29 cellular contexts compared by ENCODE assay signal in genomic region chr9:78356634-78357033, GRCh38. TPM values are rescaled to one million over a fixed set of nuclear protein-coding genes. Genes with fewer than 3 reads are reported as not detected.
DNase-seq lines count a peak whose midpoint lies in the region; ATAC-seq, FAIRE-seq and TF ChIP-seq lines count a peak whose summit lies in the region.
"Had no signal": no experiment of that assay in that cellular context is flagged by ENCODE, and none has a peak within 500 bp of the region (broad histone marks: within the 10 kb centered on the region; RNA-seq: fewer than 3 reads in every experiment).

No MANE protein-coding gene starts in this region.

- no peaks in the 10 kb centered on the region for H3K27me3 ChIP-seq in HepG2 (ENCODE audit: control insufficient read depth in 1 of 2, insufficient read depth in 2 of 2, low read length in 2 of 2)
- H3K27me3 ChIP-seq in right lobe of liver = no peaks in the 10 kb centered on the region
- peaks cover 0 to 3% of the 10 kb centered on the region in 2 experiments; a peak in 1 of 5 replicates for H3K27me3 ChIP-seq in K562 (ENCODE audit: control insufficient read depth in 2 of 2, insufficient read depth in 2 of 2, low read length in 2 of 2)
- H3K27me3 ChIP-seq in neural progenitor cell = no peaks in the 10 kb centered on the region
- H3K27me3 ChIP-seq: BE2C, BLaER1 had no signal

- peaks cover 24% of the 10 kb centered on the region for H3K4me1 Mint-ChIP-seq in neural progenitor cell
- peaks cover 0 to 6% of the 10 kb centered on the region in 2 donors for H3K4me1 Mint-ChIP-seq in stimulated activated naive B cell treated with anti-CD40 and anti-IgM and Interleukin-4, amounts not matched to agents 10 μg/mL and 1 μg/mL and 100 μg/mL, for 72 hours

- 95% methylated on average over 4 of the region's 4 CpGs for WGBS in HepG2 (ENCODE audit: low lambda C conversion rate)
- 73% methylated on average over 3 of the region's 4 CpGs for WGBS in right lobe of liver (ENCODE audit: insufficient coverage, low coverage, low lambda C conversion rate, missing lambda C conversion rate)
- 0% methylated on average over 4 of the region's 4 CpGs for WGBS in K562 (ENCODE audit: insufficient coverage, low coverage, missing lambda C conversion rate)

- H3K4me2 ChIP-seq in HepG2 (ENCODE audit: low read depth, low read length) (no peak overlapping the region), K562 (ENCODE audit: insufficient read depth, low read length) (no peak overlapping the region), neural progenitor cell (no peak overlapping the region)
- H3K4me2 ChIP-seq: BLaER1 had no signal

- H3K9me3 Mint-ChIP-seq in neural progenitor cell = no peaks in the 10 kb centered on the region
- no peaks in the 10 kb centered on the region for H3K9me3 Mint-ChIP-seq in stimulated activated naive B cell treated with anti-CD40 and anti-IgM and Interleukin-4, amounts not matched to agents 10 μg/mL and 1 μg/mL and 100 μg/mL, for 72 hours
- H3K9me3 Mint-ChIP-seq: CD4-positive, CD25-positive, alpha-beta regulatory T cell; CD8-positive, alpha-beta memory T cell had no signal

- DNase-seq in HepG2 (ENCODE audit: low spot score) (no peak), right lobe of liver (no peak), K562 (ENCODE audit: extremely low read depth in 1 of 4, low spot score in 3 of 4) (no peak), neural progenitor cell (ENCODE audit: low spot score) (no peak), NCI-H2171 (lab: John Stamatoyannopoulos, UW) (no peak)
- no peak for DNase-seq in stimulated activated naive B cell treated with anti-CD40 and anti-IgM and Interleukin-4, amounts not matched to agents 10 μg/mL and 1 μg/mL and 100 μg/mL, for 72 hours
- DNase-seq in central memory CD4-positive, alpha-beta T cell = no peak
- DNase-seq: 8988T; ACHN; BE2C; C1 segment of cervical spinal cord; CD4-positive, alpha-beta memory T cell; CD4-positive, CD25-positive, alpha-beta regulatory T cell; CD8-positive, alpha-beta memory T cell; COR-L47; DMS 273 treated with DMSO at 0.1 percent for 48 hours; DMS153; DMS53; DMS79; DND-41; EL; GDM1 had no signal

- H3K27ac ChIP-seq in HepG2 (ENCODE audit: extremely low read length, insufficient read depth, low read length) (no peak overlapping the region), right lobe of liver (no peak overlapping the region), K562 (ENCODE audit: extremely low read depth, low read depth, low read length) (no peak overlapping the region), neural progenitor cell (no peak overlapping the region)
- H3K27ac ChIP-seq: BLaER1 had no signal

- peaks cover 12% of the 10 kb centered on the region for H3F3A ChIP-seq in neural progenitor cell (ENCODE audit: low read depth)

- peaks cover 3% of the 10 kb centered on the region for H3K36me3 Mint-ChIP-seq in neural progenitor cell
- H3K36me3 Mint-ChIP-seq in stimulated activated naive B cell treated with anti-CD40 and anti-IgM and Interleukin-4, amounts not matched to agents 10 μg/mL and 1 μg/mL and 100 μg/mL, for 72 hours = peaks cover 0 to 3% of the 10 kb centered on the region in 2 donors
- H3K36me3 Mint-ChIP-seq: CD14-positive monocyte; CD4-positive, alpha-beta memory T cell; CD4-positive, CD25-positive, alpha-beta regulatory T cell; CD8-positive, alpha-beta memory T cell had no signal

- H3K9me3 ChIP-seq in HepG2 (ENCODE audit: low read length) (no peaks in the 10 kb centered on the region), right lobe of liver (no peaks in the 10 kb centered on the region), K562 (replicated peaks; ENCODE audit: control insufficient read depth, insufficient read depth, low read depth, low read length) (no peaks in the 10 kb centered on the region), neural progenitor cell (ENCODE audit: low read depth) (no peaks in the 10 kb centered on the region)
- H3K9me3 ChIP-seq: BE2C had no signal

- H3K27me3 Mint-ChIP-seq in neural progenitor cell (ENCODE audit: insufficient read depth, low read depth) = peaks cover 4% of the 10 kb centered on the region
- H3K27me3 Mint-ChIP-seq in stimulated activated naive B cell treated with anti-CD40 and anti-IgM and Interleukin-4, amounts not matched to agents 10 μg/mL and 1 μg/mL and 100 μg/mL, for 72 hours = peaks cover 0 to 10% of the 10 kb centered on the region in 2 donors
- H3K27me3 Mint-ChIP-seq: CD4-positive, alpha-beta memory T cell; CD4-positive, CD25-positive, alpha-beta regulatory T cell had no signal

- FAIRE-seq in HepG2 (lab: Jason Lieb, UNC) = no peak
- no peak for FAIRE-seq in K562 (lab: Jason Lieb, UNC)
- FAIRE-seq: A204.1, GM12878, GM12892, GM18507 had no signal

- CTCF ChIA-PET in HepG2 (lab: Yijun Ruan, JAX; ENCODE audit: low intra/inter-chr PET ratio, low total read pairs) (no interaction called here), K562 (lab: Yijun Ruan, JAX; ENCODE audit: low intra/inter-chr PET ratio) (no interaction called here)

- H4K20me1 ChIP-seq in HepG2 (ENCODE audit: insufficient read depth, low read length) (no peaks in the 10 kb centered on the region), K562 (replicated peaks; ENCODE audit: control insufficient read depth, insufficient read depth, low read length) (no peaks in the 10 kb centered on the region), neural progenitor cell (ENCODE audit: low read depth) (no peaks in the 10 kb centered on the region)
- H4K20me1 ChIP-seq: BLaER1 had no signal

- TF ChIP-seq EP300 in HepG2 (IDR thresholded peaks at IDR 0.05; ENCODE audit: low read depth in 2 of 2, low read length in 2 of 2) = no peak
- TF ChIP-seq EP300 in HepG2 (CRISPR knock-in tag; IDR thresholded peaks at IDR 0.05; ENCODE audit: borderline replicate concordance) = no peak
- TF ChIP-seq EP300 in K562 (IDR thresholded peaks at IDR 0.05; ENCODE audit: low read length) = no peak

- intact Hi-C loops in HepG2 (cut with micrococcal nuclease; ENCODE audit: unreplicated experiment) (no loop called here), right lobe of liver (cut with DNase I) (no loop called here), K562 (cut with micrococcal nuclease) (no loop called here)

- ATAC-seq in HepG2 = no peak
- no peak for ATAC-seq in right lobe of liver
- ATAC-seq in K562 = no peak
- no peak for ATAC-seq in stimulated activated naive B cell treated with anti-CD40 and anti-IgM and Interleukin-4, amounts not matched to agents 10 μg/mL and 1 μg/mL and 100 μg/mL, for 72 hours (replicated peaks)
- ATAC-seq in HG02870 (IDR thresholded peaks at IDR 0.05; ENCODE audit: unreplicated experiment) = no peak

- no TSS peak for BruUV-seq in HepG2 (replicated peaks; lab: Mats Ljungman, UMichigan)
- no TSS peak for BruUV-seq in K562 (replicated peaks; lab: Mats Ljungman, UMichigan)

- TF ChIP-seq RAD21 in HepG2 (CRISPR knock-in tag; IDR thresholded peaks at IDR 0.05) (no peak), K562 (CRISPR knock-in tag; conservative IDR thresholded peaks at IDR 0.05 in 1 of 2, IDR thresholded peaks at IDR 0.05 in 1 of 2) (no peak)

- H3K9ac ChIP-seq in HepG2 (ENCODE audit: insufficient read depth, low read depth, low read length) (no peak overlapping the region), K562 (ENCODE audit: insufficient read depth in 1 of 2, low read depth in 2 of 2, low read length in 2 of 2) (no peak overlapping the region), neural progenitor cell (no peak overlapping the region)
- H3K9ac ChIP-seq: BLaER1 had no signal

- no peak for TF ChIP-seq CTCF in HepG2 (CRISPR knock-in tag; IDR thresholded peaks at IDR 0.05)
- TF ChIP-seq CTCF in right lobe of liver (IDR thresholded peaks at IDR 0.05) = no peak
- TF ChIP-seq CTCF in K562 (IDR thresholded peaks at IDR 0.05 in 2 of 3, conservative IDR thresholded peaks at IDR 0.05 in 1 of 3; ENCODE audit: insufficient read depth in 2 of 3, low read depth in 1 of 3, low read length in 3 of 3) = no peak
- TF ChIP-seq CTCF in neural progenitor cell (IDR thresholded peaks at IDR 0.05) = no peak

- H2AFZ ChIP-seq in HepG2 (ENCODE audit: low read length) (no peak overlapping the region), K562 (ENCODE audit: low read depth, low read length) (no peak overlapping the region; the same call in 1 of the 2 replicates), neural progenitor cell (replicated peaks) (no peak overlapping the region)

- POLR2A ChIA-PET in HepG2 (lab: Yijun Ruan, JAX) (no interaction called here), K562 (lab: Yijun Ruan, JAX) (no interaction called here)

- H3K4me1 ChIP-seq in HepG2 (ENCODE audit: insufficient read depth, low read length) (peaks cover 18% of the 10 kb centered on the region), right lobe of liver (peaks cover 0 to 12% (median 2%) of the 10 kb centered on the region in 4 donors), K562 (replicated peaks in 1 of 2; ENCODE audit: control insufficient read depth in 2 of 2, insufficient read depth in 2 of 2, low read length in 2 of 2) (peaks cover 0 to 12% of the 10 kb centered on the region in 2 experiments; a peak in 2 of 5 replicates), neural progenitor cell (peaks cover 6% of the 10 kb centered on the region)
- H3K4me1 ChIP-seq: BLaER1 had no signal

- no peak overlapping the region for H3K4me3 Mint-ChIP-seq in neural progenitor cell
- H3K4me3 Mint-ChIP-seq in stimulated activated naive B cell treated with anti-CD40 and anti-IgM and Interleukin-4, amounts not matched to agents 10 μg/mL and 1 μg/mL and 100 μg/mL, for 72 hours = no peak overlapping the region
- H3K4me3 Mint-ChIP-seq: CD14-positive monocyte; CD4-positive, alpha-beta memory T cell; CD4-positive, CD25-positive, alpha-beta regulatory T cell; CD8-positive, alpha-beta memory T cell had no signal

- H3K9me1 ChIP-seq in K562 (ENCODE audit: control insufficient read depth, insufficient read depth, low read length) = no peaks in the 10 kb centered on the region

- peak overlapping the region; percentile 66 for H3K27ac Mint-ChIP-seq in neural progenitor cell
- H3K27ac Mint-ChIP-seq in stimulated activated naive B cell treated with anti-CD40 and anti-IgM and Interleukin-4, amounts not matched to agents 10 μg/mL and 1 μg/mL and 100 μg/mL, for 72 hours = peak overlapping the region; percentile 70
- H3K27ac Mint-ChIP-seq: CD14-positive monocyte; CD4-positive, alpha-beta memory T cell; CD8-positive, alpha-beta memory T cell had no signal

- TF ChIP-seq POLR2A in HepG2 (IDR thresholded peaks at IDR 0.05; ENCODE audit: insufficient read depth in 1 of 2, low read depth in 2 of 2, low read length in 2 of 2) = no peak
- no peak for TF ChIP-seq POLR2A in right lobe of liver (IDR thresholded peaks at IDR 0.05)
- no peak for TF ChIP-seq POLR2A in K562 (conservative IDR thresholded peaks at IDR 0.05)

- H3K79me2 ChIP-seq in HepG2 (ENCODE audit: insufficient read depth, low read length) = no peaks in the 10 kb centered on the region
- H3K79me2 ChIP-seq in K562 (ENCODE audit: control insufficient read depth, insufficient read depth, low read length) = no peaks in the 10 kb centered on the region
- no peaks in the 10 kb centered on the region for H3K79me2 ChIP-seq in neural progenitor cell (ENCODE audit: low read depth)

- no peak overlapping the region for H3K4me3 ChIP-seq in HepG2 (replicated peaks in 1 of 3; ENCODE audit: insufficient read depth in 1 of 3, low read depth in 2 of 3, low read length in 3 of 3)
- H3K4me3 ChIP-seq in right lobe of liver = no peak overlapping the region
- no peak overlapping the region for H3K4me3 ChIP-seq in K562
- no peak overlapping the region for H3K4me3 ChIP-seq in neural progenitor cell
- H3K4me3 ChIP-seq: BLaER1, GM12878 had no signal

- in situ Hi-C loops in HepG2 (cut with HindIII; ENCODE audit: extremely low pct_ligation_motif_present, low pct_unique_long_range_greater_than_20kb) (no loop called here), K562 (cut with MboI) (loop anchor here (25.0 kb wide), 1 partner anchor 919 kb away; no protein-coding TSS in a partner anchor)

- no peaks in the 10 kb centered on the region for H3K36me3 ChIP-seq in HepG2 (replicated peaks in 1 of 2; ENCODE audit: control insufficient read depth in 1 of 2, insufficient read depth in 2 of 2, low read length in 2 of 2)
- H3K36me3 ChIP-seq in right lobe of liver = no peaks in the 10 kb centered on the region
- no peaks in the 10 kb centered on the region for H3K36me3 ChIP-seq in K562 (ENCODE audit: control insufficient read depth, insufficient read depth, low read length)
- no peaks in the 10 kb centered on the region for H3K36me3 ChIP-seq in neural progenitor cell
- H3K36me3 ChIP-seq: BE2C had no signal

RNA-seq across cellular contexts. Expression of gene PSAT1, which starts 59.7 kb away (rescaled TPM):
- total RNA-seq in HepG2 (2016; rRNA removed; fragmentation: Illumina TruSeq; extraction: Trizol) (135 and 262 TPM in 2 replicates), right lobe of liver (100 to 1,000 TPM in 2 of 6 experiments, 10 to 100 TPM in 4; 34.2 to 117 (median 89.3) TPM), K562 (2014; rRNA removed) (57.3 and 57.7 TPM in 2 replicates), K562 (2014; rRNA removed; fragmentation: Illumina TruSeq; extraction: Trizol) (75.7 and 90.1 TPM in 2 replicates), K562 (2015; rRNA removed; fragmentation: Illumina TruSeq; extraction: Trizol) (24.9 and 29.7 TPM in 2 replicates), K562 (2021) (87.4 and 98.3 TPM in 2 replicates), neural progenitor cell (ENCODE audit: low replicate concordance) (261 and 357 TPM in 2 replicates)
- total RNA-seq in HepG2 (2016; cell fraction: cytosol; rRNA removed; fragmentation: Illumina TruSeq; extraction: Trizol; ENCODE audit: low read depth) = 16.9 and 17.4 TPM in 2 replicates
- total RNA-seq in HepG2 (2016; cell fraction: insoluble cytoplasmic fraction; rRNA removed; fragmentation: Illumina TruSeq; extraction: Trizol) = 134 and 259 TPM in 2 replicates
- 55.1 and 59.2 TPM in 2 replicates for total RNA-seq in HepG2 (2016; cell fraction: membrane; rRNA removed; fragmentation: Illumina TruSeq; extraction: Trizol)
- 92.0 and 102 TPM in 2 replicates for total RNA-seq in HepG2 (2016; cell fraction: nucleus; rRNA removed; fragmentation: Illumina TruSeq; extraction: Trizol)
- polyA plus RNA-seq in HepG2 (2011; rRNA removed) (197 and 229 TPM in 2 replicates), K562 (2011; rRNA removed) (64.9 and 81.1 TPM in 2 replicates), K562 (2014; fragmentation: Illumina TruSeq; extraction: Trizol) (112 and 123 TPM in 2 replicates), K562 (2014; fragmentation: Nextera tagmentation; extraction: Ambion mirVana) (100 to 1,000 TPM; 146 to 151 TPM), K562 (2014; rRNA removed) (104 and 105 TPM in 2 replicates)
- polyA plus RNA-seq in HepG2 (2011; cell fraction: cytosol; rRNA removed) = 174 and 239 TPM in 2 replicates
- 53.5 and 69.1 TPM in 2 replicates for polyA plus RNA-seq in HepG2 (2011; cell fraction: nucleus; rRNA removed)
- polyA plus RNA-seq in HepG2 (2012) = 252 and 381 TPM in 2 replicates
- polyA plus RNA-seq in HepG2 (2016; cell fraction: cytosol; fragmentation: Illumina TruSeq; extraction: Trizol; ENCODE audit: low read depth) = 23.7 and 24.6 TPM in 2 replicates
- 471 and 492 TPM in 2 replicates for polyA plus RNA-seq in HepG2 (2016; cell fraction: insoluble cytoplasmic fraction; fragmentation: Illumina TruSeq; extraction: Trizol; ENCODE audit: low read depth)
- 65.5 and 69.3 TPM in 2 replicates for polyA plus RNA-seq in HepG2 (2016; cell fraction: membrane; fragmentation: Illumina TruSeq; extraction: Trizol; ENCODE audit: low read depth)
- 163 TPM in 2 replicates for polyA plus RNA-seq in HepG2 (2016; cell fraction: nucleus; fragmentation: Illumina TruSeq; extraction: Trizol; ENCODE audit: insufficient read depth, low read depth)
- 98.7 and 239 TPM in 2 replicates for polyA minus RNA-seq in HepG2 (2011; rRNA and poly(A)+ RNA removed; ENCODE audit: low replicate concordance)
- 170 and 192 TPM in 2 replicates for polyA minus RNA-seq in HepG2 (2011; cell fraction: cytosol; rRNA and poly(A)+ RNA removed)
- polyA minus RNA-seq in HepG2 (2011; cell fraction: nucleus; rRNA and poly(A)+ RNA removed) = 105 and 132 TPM in 2 replicates
- total RNA-seq in K562 (2011; cell fraction: chromatin; rRNA removed; ENCODE audit: low replicate concordance) = 24.3 and 29.1 TPM in 2 replicates
- 15.0 and 19.3 TPM in 2 replicates for total RNA-seq in K562 (2011; cell fraction: nucleolus; rRNA removed)
- 18.6 and 23.3 TPM in 2 replicates for total RNA-seq in K562 (2011; cell fraction: nucleoplasm; rRNA removed)
- 22.3 and 88.3 TPM in 2 replicates for polyA plus RNA-seq in K562 (2011; cell fraction: cytosol; rRNA removed)
- 9.4 and 33.9 TPM in 2 replicates for polyA plus RNA-seq in K562 (2011; cell fraction: nucleus; rRNA removed)
- 40.6 and 245 TPM in 2 replicates for polyA plus RNA-seq in K562 (2012)
- polyA minus RNA-seq in K562 (2011; rRNA and poly(A)+ RNA removed) = 47.5 and 74.3 TPM in 2 replicates
- polyA minus RNA-seq in K562 (2011; cell fraction: cytosol; rRNA and poly(A)+ RNA removed) = 23.9 and 39.2 TPM in 2 replicates
- 7.4 and 19.3 TPM in 2 replicates for polyA minus RNA-seq in K562 (2011; cell fraction: nucleus; rRNA and poly(A)+ RNA removed)
